Comparison of ENCODE assay signal across 31 cellular contexts in the genomic region with DNA sequence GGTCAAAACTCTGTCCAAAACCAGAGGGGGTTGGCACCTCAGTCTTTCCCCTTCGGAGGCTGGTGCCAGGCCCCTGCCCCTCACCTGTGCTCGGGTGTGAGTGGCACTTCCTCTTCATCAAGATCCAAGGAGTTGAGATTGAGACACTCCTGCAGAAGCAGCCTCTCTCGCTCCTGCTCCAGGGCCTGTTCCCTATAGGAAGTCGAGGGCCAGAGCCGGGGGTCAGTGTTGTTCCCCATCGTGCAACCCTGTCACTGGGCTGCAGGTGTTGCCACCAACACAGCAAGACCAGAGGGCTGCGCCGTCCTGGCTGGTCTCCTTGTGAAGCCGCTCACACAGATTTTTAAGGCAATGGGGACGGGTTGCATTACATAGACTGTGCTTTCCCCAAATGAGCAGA. TPM values are rescaled to one million over a fixed set of nuclear protein-coding genes. Genes with fewer than 3 reads are reported as not detected.
A peak's percentile ranks its signal among the peaks of the same experiment; 100 is the strongest.
DNase-seq lines count a peak whose midpoint lies in the region; ATAC-seq and TF ChIP-seq lines count a peak whose summit lies in the region.
"Had no signal": no experiment of that assay in that cellular context is flagged by ENCODE, and none has a peak within 500 bp of the region (broad histone marks: within the 10 kb centered on the region; RNA-seq: fewer than 3 reads in every experiment).

No MANE protein-coding gene starts in this region.

- intact Hi-C loops in activated CD4-positive, alpha-beta T cell treated with anti-CD3 and anti-CD28 coated beads, Interleukin-2, amount 10 ng/mL, durations not matched to agents 24 days and 14 days (cut with micrococcal nuclease): no loop called here
- intact Hi-C loops in sciatic nerve (cut with DNase I) (no loop called here), posterior vena cava (cut with DNase I) (no loop called here)

- ATAC-seq in sciatic nerve: no peak
- ATAC-seq: GM12878, HCT116 had no signal

- H3K27me3 ChIP-seq in BLaER1 treated with 17β-estradiol and CSF1 and Interleukin-3, amounts not matched to agents 10 nM and 100 nM: no peaks in the 10 kb centered on the region
- no peaks in the 10 kb centered on the region for H3K27me3 ChIP-seq in endodermal cell (ENCODE audit: control insufficient read depth, insufficient read depth, low read length, poor library complexity, severe bottlenecking)
- H3K27me3 ChIP-seq: BE2C had no signal

- H3K27me3 Mint-ChIP-seq in activated CD4-positive, alpha-beta T cell treated with anti-CD3 and anti-CD28 coated beads, Interleukin-2, amount 10 ng/mL, durations not matched to agents 24 days and 14 days: peaks cover 4% of the 10 kb centered on the region
- H3K27me3 Mint-ChIP-seq in endodermal cell (ENCODE audit: insufficient read depth): peaks cover 5% of the 10 kb centered on the region

- H3K27ac Mint-ChIP-seq in activated CD4-positive, alpha-beta T cell treated with anti-CD3 and anti-CD28 coated beads, Interleukin-2, amount 10 ng/mL, durations not matched to agents 24 days and 14 days: no peak overlapping the region
- H3K27ac Mint-ChIP-seq in endodermal cell: no peak overlapping the region
- H3K27ac Mint-ChIP-seq: IgD-negative memory B cell had no signal

- peak overlapping the region; percentile 23 for H3K4me3 Mint-ChIP-seq in activated CD4-positive, alpha-beta T cell treated with anti-CD3 and anti-CD28 coated beads, Interleukin-2, amount 10 ng/mL, durations not matched to agents 24 days and 14 days
- no peak overlapping the region for H3K4me3 Mint-ChIP-seq in endodermal cell
- H3K4me3 Mint-ChIP-seq: CD4-positive, alpha-beta T cell; IgD-negative memory B cell had no signal

- no peaks in the 10 kb centered on the region for H3K36me3 ChIP-seq in BLaER1 treated with 17β-estradiol and CSF1 and Interleukin-3, amounts not matched to agents 10 nM and 100 nM
- H3K36me3 ChIP-seq in endodermal cell (ENCODE audit: control insufficient read depth, insufficient read depth, low read length): no peaks in the 10 kb centered on the region
- H3K36me3 ChIP-seq: BE2C had no signal

- WGBS in endodermal cell (ENCODE audit: insufficient coverage in 1 of 2, insufficient read length in 1 of 2), 2 experiments: 90 to 95% methylated on average over 10 of the region's 10 CpGs

- H3K27ac ChIP-seq in BLaER1 treated with 17β-estradiol and CSF1 and Interleukin-3, amounts not matched to agents 10 nM and 100 nM: no peak overlapping the region
- H3K27ac ChIP-seq in endodermal cell (ENCODE audit: low read depth, low read length): no peak overlapping the region
- H3K27ac ChIP-seq: KMS-11, RWPE1, SK-N-MC had no signal

- no peak overlapping the region for H3K9ac ChIP-seq in BLaER1 treated with 17β-estradiol and CSF1 and Interleukin-3, amounts not matched to agents 10 nM and 100 nM
- no peak overlapping the region for H3K9ac ChIP-seq in endodermal cell (ENCODE audit: extremely low read depth, low read length, poor library complexity, severe bottlenecking)
- H3K9ac ChIP-seq: KMS-11 had no signal

- peak overlapping the region in 9 of 11 experiments; percentile 22 to 82 (median 67); a peak in 17 of 22 replicates for H3K4me2 ChIP-seq in BLaER1 treated with 17β-estradiol and CSF1 and Interleukin-3, amounts not matched to agents 10 nM and 100 nM
- H3K4me2 ChIP-seq: KMS-11 had no signal

- H4K20me1 ChIP-seq in BLaER1 treated with 17β-estradiol and CSF1 and Interleukin-3, amounts not matched to agents 10 nM and 100 nM: no peaks in the 10 kb centered on the region; a peak in 2 of 22 replicates

- DNase-seq in activated CD4-positive, alpha-beta T cell treated with anti-CD3 and anti-CD28 coated beads, Interleukin-2, amount 10 ng/mL, durations not matched to agents 24 days and 14 days: no peak
- DNase-seq in activated CD4-positive, alpha-beta T cell treated with anti-CD3 and anti-CD28 coated beads for 48 hours: no peak
- DNase-seq in endodermal cell (peak; percentile 48), sciatic nerve (ENCODE audit: low spot score) (peak; percentile 45), posterior vena cava (ENCODE audit: low spot score) (no peak), NCI-H1105 treated with DMSO at 0.1 percent for 48 hours (lab: John Stamatoyannopoulos, UW) (no peak), NCI-H1048 (lab: John Stamatoyannopoulos, UW) (no peak)
- DNase-seq: 8988T; ACHN; BE2C; CD4-positive, alpha-beta T cell; COR-L47; DMS 273 treated with DMSO at 0.1 percent for 48 hours; DMS79; EL; GDM1; MM.1S; NCI-H1417 treated with DMSO at 0.1 percent for 48 hours; NCI-H1694 treated with DMSO at 0.1 percent for 48 hours; NCI-H2081; NCI-H2227 treated with DMSO at 0.1 percent for 48 hours; NCI-H69; SIG-M5 had no signal

- H3K9me3 ChIP-seq in BLaER1 treated with 17β-estradiol and CSF1 and Interleukin-3, amounts not matched to agents 10 nM and 100 nM (replicated peaks in 1 of 11): no peaks in the 10 kb centered on the region
- H3K9me3 ChIP-seq in endodermal cell (ENCODE audit: control insufficient read depth, low read length): no peaks in the 10 kb centered on the region
- H3K9me3 ChIP-seq: BE2C had no signal

- peaks cover 72% of the 10 kb centered on the region for H3K4me1 Mint-ChIP-seq in activated CD4-positive, alpha-beta T cell treated with anti-CD3 and anti-CD28 coated beads, Interleukin-2, amount 10 ng/mL, durations not matched to agents 24 days and 14 days
- H3K4me1 Mint-ChIP-seq in endodermal cell: peaks cover 21% of the 10 kb centered on the region

- TF ChIP-seq CTCF in endodermal cell (conservative IDR thresholded peaks at IDR 0.05): no peak

- H3K4me1 ChIP-seq in BLaER1 treated with 17β-estradiol and CSF1 and Interleukin-3, amounts not matched to agents 10 nM and 100 nM: peaks cover 26 to 82% (median 71%) of the 10 kb centered on the region in 10 experiments
- H3K4me1 ChIP-seq in endodermal cell (ENCODE audit: control insufficient read depth, insufficient read depth, low read length): peaks cover 5% of the 10 kb centered on the region
- H3K4me1 ChIP-seq: BE2C had no signal

- H3K9me3 Mint-ChIP-seq in activated CD4-positive, alpha-beta T cell treated with anti-CD3 and anti-CD28 coated beads, Interleukin-2, amount 10 ng/mL, durations not matched to agents 24 days and 14 days: no peaks in the 10 kb centered on the region
- H3K9me3 Mint-ChIP-seq in endodermal cell: no peaks in the 10 kb centered on the region
- H3K9me3 Mint-ChIP-seq: CD4-positive, alpha-beta T cell; IgD-negative memory B cell had no signal

- H3K36me3 Mint-ChIP-seq in activated CD4-positive, alpha-beta T cell treated with anti-CD3 and anti-CD28 coated beads, Interleukin-2, amount 10 ng/mL, durations not matched to agents 24 days and 14 days (ENCODE audit: low read depth): no peaks in the 10 kb centered on the region
- H3K36me3 Mint-ChIP-seq in endodermal cell (ENCODE audit: low read depth): no peaks in the 10 kb centered on the region
- H3K36me3 Mint-ChIP-seq: IgD-negative memory B cell had no signal

- H3K4me3 ChIP-seq in BLaER1 treated with 17β-estradiol and CSF1 and Interleukin-3, amounts not matched to agents 10 nM and 100 nM: no peak overlapping the region
- H3K4me3 ChIP-seq in endodermal cell (ENCODE audit: low read length): no peak overlapping the region
- H3K4me3 ChIP-seq: GM12878, SK-N-MC had no signal

RNA-seq across cellular contexts. Expression of a gene that starts 18.9 kb away (rescaled TPM):
- not detected in 2 replicates for total RNA-seq in activated CD4-positive, alpha-beta T cell treated with anti-CD3 and anti-CD28 coated beads, Interleukin-2, amount 10 ng/mL, durations not matched to agents 24 days and 14 days
- total RNA-seq in endodermal cell: under 1 TPM in 1 of 2 donors, not detected in 1; 0.55 TPM
- 0.46 TPM for polyA plus RNA-seq in endodermal cell (2013, experiment 1 of 2)
- 0.79 TPM for polyA plus RNA-seq in endodermal cell (2013, experiment 2 of 2)
- total RNA-seq in sciatic nerve: 23.1 TPM
- 1 to 10 TPM in 1 of 2 donors, under 1 TPM in 1; 0.38 to 1.2 TPM for total RNA-seq in posterior vena cava
- total RNA-seq: GM12878, NCI-H460 had no signal
- polyA plus RNA-seq: IgD-negative memory B cell had no signal

Comparison
In these comparisons a context has a peak if more than half of its experiments do, and no peak if none do; other contexts are left out.
1. DNase-seq: peak in endodermal cell (single experiment) and sciatic nerve (single experiment); none in activated CD4-positive, alpha-beta T cell treated with anti-CD3 and anti-CD28 coated beads, Interleukin-2, amount 10 ng/mL, durations not matched to agents 24 days and 14 days (single experiment), activated CD4-positive, alpha-beta T cell treated with anti-CD3 and anti-CD28 coated beads for 48 hours (single experiment), posterior vena cava (single experiment), NCI-H1105 treated with DMSO at 0.1 percent for 48 hours (single experiment) and NCI-H1048 (single experiment).
2. RNA of a gene that starts 18.9 kb away (total RNA-seq): 23.1 TPM in sciatic nerve (single experiment); 0.38 to 1.2 TPM in posterior vena cava, 0.55 TPM in endodermal cell and not detected in activated CD4-positive, alpha-beta T cell treated with anti-CD3 and anti-CD28 coated beads, Interleukin-2, amount 10 ng/mL, durations not matched to agents 24 days and 14 days; every median in the first group is over 10 times any median in the second.